1 cellular context compared by ENCODE assay signal in the genomic region with DNA sequence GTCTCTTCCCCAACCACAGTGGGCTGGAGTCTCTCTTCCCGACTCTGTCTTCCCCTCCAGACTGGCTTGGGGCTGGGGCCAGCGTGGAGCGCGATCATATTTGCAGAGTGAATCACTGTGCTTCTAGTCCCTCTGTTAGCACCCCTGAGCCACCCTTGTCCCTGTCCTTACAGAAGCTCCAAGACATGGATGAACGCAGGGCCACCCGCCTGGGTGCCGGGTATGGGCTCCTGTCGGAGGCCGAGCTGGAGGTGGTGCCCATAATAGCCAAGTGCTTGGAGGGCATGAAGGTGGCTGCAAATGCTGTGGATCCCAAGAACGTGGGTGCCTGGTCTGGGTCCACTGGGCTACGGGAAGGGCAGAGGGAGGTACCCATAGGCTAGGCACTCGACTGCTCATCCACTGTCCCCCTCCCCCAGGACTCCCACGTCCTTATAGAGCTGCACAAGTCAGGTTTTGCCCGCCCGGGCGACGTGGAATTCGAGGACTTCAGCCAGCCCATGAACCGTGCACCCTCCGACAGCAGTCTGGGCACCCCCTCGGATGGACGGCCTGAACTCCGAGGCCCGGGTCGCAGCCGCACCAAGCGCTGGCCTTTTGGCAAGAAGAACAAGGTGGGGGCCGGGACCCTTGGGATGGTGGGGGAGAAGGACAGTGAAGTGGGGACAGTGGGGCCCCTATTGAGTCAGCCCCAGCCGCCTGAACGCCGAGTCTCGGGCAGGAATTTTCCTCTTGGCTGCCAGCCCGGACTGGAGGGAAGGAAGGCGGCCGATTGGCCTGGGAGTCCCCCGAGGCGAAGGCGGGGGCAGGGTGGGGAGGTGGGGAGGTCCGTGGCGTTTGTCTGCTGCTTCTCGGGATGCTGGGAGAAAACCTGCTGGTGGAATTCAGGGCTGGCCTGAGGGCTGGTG.
TF ChIP-seq lines count a peak whose summit lies in the region.

No MANE protein-coding gene starts in this region.

TF ChIP-seq in H1, 55 proteins besides CTCF, POLR2A, EP300 and RAD21:
- TF ChIP-seq SIN3A (conservative IDR thresholded peaks at IDR 0.05 in 1 of 2, IDR thresholded peaks at IDR 0.05 in 1 of 2; ENCODE audit: low read depth in 1 of 2, low read length in 2 of 2) (no peak), SUZ12 (IDR thresholded peaks at IDR 0.05; ENCODE audit: low read length) (no peak), JUN (IDR thresholded peaks at IDR 0.05; ENCODE audit: low read depth, low read length) (no peak), HDAC2 (IDR thresholded peaks at IDR 0.05; ENCODE audit: borderline replicate concordance in 1 of 2, low read depth in 2 of 2, low read length in 2 of 2) (no peak), YY1 (IDR thresholded peaks at IDR 0.05; ENCODE audit: low read depth, low read length) (no peak), ATF2 (IDR thresholded peaks at IDR 0.05; ENCODE audit: low read length) (no peak), CHD1 (IDR thresholded peaks at IDR 0.05; ENCODE audit: low read depth, low read length) (no peak), SIRT6 (IDR thresholded peaks at IDR 0.05; ENCODE audit: low read length) (no peak), NANOG (IDR thresholded peaks at IDR 0.05; ENCODE audit: insufficient read depth, low read depth, low read length, poor library complexity, severe bottlenecking) (no peak), EGR1 (IDR thresholded peaks at IDR 0.05; ENCODE audit: borderline replicate concordance, low read depth, low read length) (no peak), HDAC6 (IDR thresholded peaks at IDR 0.05; ENCODE audit: low read depth, low read length) (no peak), CREB1 (IDR thresholded peaks at IDR 0.05) (no peak)
